In genomic region chr14:43297794-43298193, GRCh38 we compare ENCODE assay signal across 7 cellular contexts.
"Had no signal": no experiment of that assay in that cellular context is flagged by ENCODE, and none has a peak within 500 bp of the region (broad histone marks: within the 10 kb centered on the region; RNA-seq: fewer than 3 reads in every experiment).

No MANE protein-coding gene starts in this region.

- DNase-seq: GDM1, GF-D8 had no signal

- ATAC-seq: GM12878 had no signal

- H3K4me3 ChIP-seq: GM12878 had no signal

- FAIRE-seq: GM12878, GM12891, GM12892, GM18507, GM19239 had no signal
